Comparison of ENCODE assay signal across 8 cellular contexts in genomic region chr2:217789003-217789735, GRCh38.
DNase-seq lines count a peak whose midpoint lies in the region; ATAC-seq and TF ChIP-seq lines count a peak whose summit lies in the region.

No MANE protein-coding gene starts in this region.

- peak; percentile 99 for TF ChIP-seq CTCF in GM12873 (IDR thresholded peaks at IDR 0.05; ENCODE audit: insufficient read depth, low read depth, low read length, missing control alignments)
- TF ChIP-seq CTCF in RWPE2 (IDR thresholded peaks at IDR 0.05; ENCODE audit: poor library complexity, severe bottlenecking) = peak; percentile 96
- peak; percentile 87 for TF ChIP-seq CTCF in neutrophil (IDR thresholded peaks at IDR 0.05)

- H3K4me1 ChIP-seq in RWPE2 (ENCODE audit: insufficient read depth, poor library complexity, severe bottlenecking) = no peaks in the 10 kb centered on the region
- H3K4me1 ChIP-seq in neutrophil (ENCODE audit: control insufficient read depth in 1 of 2, insufficient read depth in 1 of 2, low read depth in 1 of 2, low read length in 1 of 2) = peaks cover 10 to 16% of the 10 kb centered on the region in 2 experiments

- H3K36me3 ChIP-seq in RWPE2 (ENCODE audit: low read depth) (no peaks in the 10 kb centered on the region), neutrophil (no peaks in the 10 kb centered on the region)

- H3K27me3 ChIP-seq in RWPE2 (ENCODE audit: insufficient read depth, poor library complexity, severe bottlenecking) = no peaks in the 10 kb centered on the region
- peaks cover 7% of the 10 kb centered on the region for H3K27me3 ChIP-seq in neutrophil

- peak; percentile 7 for DNase-seq in Jurkat, Clone E6-1 (ENCODE audit: low read depth, low spot score)
- DNase-seq in RWPE2 (ENCODE audit: low spot score) (no peak), activated gamma-delta T cell (lab: John Stamatoyannopoulos, UW) (peak; percentile 8), foreskin melanocyte (peak; percentile 52), stromal cell of bone marrow (ENCODE audit: low read depth) (peak; percentile 43)

- H3K27ac ChIP-seq in RWPE2 (ENCODE audit: poor library complexity, severe bottlenecking) = no peak overlapping the region
- H3K27ac ChIP-seq in neutrophil = no peak overlapping the region

- H3K4me3 ChIP-seq in Jurkat, Clone E6-1 (ENCODE audit: low read length) = no peak overlapping the region
- H3K4me3 ChIP-seq in RWPE2 (ENCODE audit: severe bottlenecking) (no peak overlapping the region), neutrophil (ENCODE audit: low read depth in 1 of 2, low read length in 1 of 2) (peak overlapping the region; percentile 12 to 28)

- H3K9me3 ChIP-seq in RWPE2 (ENCODE audit: severe bottlenecking) (no peaks in the 10 kb centered on the region), neutrophil (no peaks in the 10 kb centered on the region)

- ATAC-seq in RWPE2 (ENCODE audit: low read depth) = peak; percentile 34
- ATAC-seq in GM19023 (IDR thresholded peaks at IDR 0.05; ENCODE audit: unreplicated experiment) = no peak

Comparison
In these comparisons a context has a peak if more than half of its experiments do, and no peak if none do; other contexts are left out.
1. H3K4me3 ChIP-seq: peak in neutrophil (2 of 2); none in Jurkat, Clone E6-1 (single experiment) and RWPE2 (single experiment).
2. Peak in every context shown above with its lines, with median percentiles within 50 percentile points of each other: CTCF ChIP-seq.